In genomic region chr14:105430042-105430441, GRCh38 we compare ENCODE assay signal across 19 cellular contexts. TPM values are rescaled to one million over a fixed set of nuclear protein-coding genes. Genes with fewer than 3 reads are reported as not detected.
"Had no signal": no experiment of that assay in that cellular context is flagged by ENCODE, and none has a peak within 500 bp of the region (broad histone marks: within the 10 kb centered on the region; RNA-seq: fewer than 3 reads in every experiment).

No MANE protein-coding gene starts in this region.

- H3K4me1 ChIP-seq: prostate gland had no signal

- DNase-seq: activated CD4-positive, alpha-beta memory T cell treated with anti-CD3 and anti-CD28 coated beads, Interleukin-2, amount 10 ng/mL, durations not matched to agents 7 days and 5 days; activated CD4-positive, alpha-beta T cell treated with anti-CD3 and anti-CD28 coated beads for 36 hours; activated effector memory CD4-positive, alpha-beta T cell treated with anti-CD3 and anti-CD28 coated beads, Interleukin-2, amount 50 U/mL, for 16 hours; activated T-cell treated with anti-CD3 and anti-CD28 coated beads, Interleukin-2, amount 50 U/mL, for 4 hours; central memory CD4-positive, alpha-beta T cell; effector CD8-positive, alpha-beta T cell; hippocampal formation; kidney; mesendoderm; natural killer cell; sigmoid colon; stimulated activated CD4-positive, alpha-beta T cell treated with anti-CD3 and anti-CD28 coated beads, Interleukin-2, amount 100 ng/mL, for 24 hours; stomach; T-helper 2 cell had no signal

- H3K27me3 ChIP-seq: gastroesophageal sphincter, left lung, sigmoid colon, stomach had no signal

- H3K36me3 ChIP-seq: prostate gland, thoracic aorta had no signal

- H3K27ac ChIP-seq: prostate gland had no signal

- H3K4me3 ChIP-seq: coronary artery, gastroesophageal sphincter, left lung, prostate gland, sigmoid colon, stomach, thoracic aorta had no signal

- H3K9me3 ChIP-seq: gastroesophageal sphincter, left lung, prostate gland, sigmoid colon, thoracic aorta had no signal

- ATAC-seq: activated CD4-positive, alpha-beta T cell treated with anti-CD3 and anti-CD28 coated beads for 36 hours; activated T-cell treated with anti-CD3 and anti-CD28 coated beads, Interleukin-2, amount 50 U/mL, for 4 hours; natural killer cell had no signal

RNA-seq across cellular contexts. Expression of gene TEX22, which starts 31.7 kb away (rescaled TPM):
- total RNA-seq: sigmoid colon, thoracic aorta had no signal
